Comparison of ENCODE assay signal across 8 cellular contexts in the genomic region with DNA sequence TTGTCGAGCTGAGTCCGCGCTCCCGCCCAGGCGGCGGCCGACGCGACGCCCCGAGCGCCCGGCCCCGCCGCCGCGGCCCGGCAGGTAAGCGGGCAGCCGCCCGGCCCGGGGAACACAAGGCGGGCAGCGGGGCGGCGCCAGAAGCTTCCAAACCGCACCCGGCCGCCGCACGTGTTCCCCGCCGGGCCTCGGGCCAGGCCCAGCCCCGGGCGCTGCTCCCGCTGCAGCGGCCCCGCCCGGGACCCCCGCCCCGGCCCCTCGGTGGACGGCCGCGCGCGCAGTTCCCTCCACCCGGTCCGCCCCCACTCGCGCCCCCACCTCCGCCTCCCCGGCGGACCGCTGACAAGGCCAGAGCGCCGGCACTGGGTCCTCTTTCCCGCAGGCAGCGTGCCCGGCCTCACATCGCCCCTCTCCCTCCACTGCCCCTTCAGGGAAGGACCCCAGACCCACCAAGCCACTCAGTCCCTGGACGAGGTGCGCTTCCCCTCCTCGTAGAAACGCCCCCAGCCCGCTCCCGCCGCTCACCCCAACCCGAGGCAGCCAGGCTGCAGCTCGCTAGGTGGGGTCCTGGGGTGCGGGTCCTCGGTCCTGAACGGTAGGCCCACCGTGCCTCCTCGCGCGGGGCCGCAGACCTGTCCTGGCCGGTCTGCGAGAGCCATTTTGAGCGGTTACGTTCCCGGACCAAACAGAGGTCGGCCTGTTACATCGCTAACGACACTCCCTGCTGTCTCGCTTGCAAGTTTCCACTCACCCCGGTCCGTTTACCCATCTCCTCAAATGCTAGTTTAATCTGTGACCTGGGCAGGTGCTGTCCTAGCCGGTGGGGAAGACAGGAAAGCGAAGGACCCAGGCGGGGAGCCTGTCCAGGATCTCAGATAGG. TPM values are rescaled to one million over a fixed set of nuclear protein-coding genes. Genes with fewer than 3 reads are reported as not detected.
DNase-seq lines count a peak whose midpoint lies in the region; ATAC-seq and TF ChIP-seq lines count a peak whose summit lies in the region.

No MANE protein-coding gene starts in this region.

- H3K4me1 Mint-ChIP-seq in naive thymus-derived CD8-positive, alpha-beta T cell = peaks cover 29 to 54% (median 49%) of the 10 kb centered on the region in 4 donors

- POLR2A ChIA-PET in naive thymus-derived CD8-positive, alpha-beta T cell (lab: Charles Lee) = interaction anchor here (0.6 to 4.2 kb wide), 7 partner anchors 11 to 320 kb away, joined by 3 to 71 read pairs (median 11); a partner anchor contains a TSS

- peak overlapping the region; percentile 65 for H3K4me3 ChIP-seq in cardiac muscle cell
- peak overlapping the region; percentile 89 for H3K4me3 ChIP-seq in epithelial cell of esophagus (ENCODE audit: low read length)

- intact Hi-C loops in Right ventricle myocardium superior (cut with DNase I) = no loop called here

- H3K4me3 Mint-ChIP-seq in naive thymus-derived CD8-positive, alpha-beta T cell = peak overlapping the region; percentile 85 to 93 (median 90)

- peaks cover 10% of the 10 kb centered on the region for H3K4me1 ChIP-seq in cardiac muscle cell (ENCODE audit: low read depth)

- H3K9me3 ChIP-seq in cardiac muscle cell (ENCODE audit: low read depth) = no peaks in the 10 kb centered on the region

- H3K27me3 ChIP-seq in cardiac muscle cell = no peaks in the 10 kb centered on the region

- H3K27me3 Mint-ChIP-seq in naive thymus-derived CD8-positive, alpha-beta T cell = no peaks in the 10 kb centered on the region

- H3K36me3 ChIP-seq in cardiac muscle cell = peaks cover 9% of the 10 kb centered on the region

- ATAC-seq in Right ventricle myocardium superior (ENCODE audit: poor library complexity) (no peak), HG02973 (IDR thresholded peaks at IDR 0.05; ENCODE audit: unreplicated experiment) (peak; percentile 16), HG03135 (IDR thresholded peaks at IDR 0.05; ENCODE audit: unreplicated experiment) (no peak)
- ATAC-seq in naive thymus-derived CD8-positive, alpha-beta T cell = peak in 1 of 2 donors; percentile 19

- no peaks in the 10 kb centered on the region for H3K9me3 Mint-ChIP-seq in naive thymus-derived CD8-positive, alpha-beta T cell

- no peak for TF ChIP-seq CTCF in cardiac muscle cell (IDR thresholded peaks at IDR 0.05; ENCODE audit: low read depth, low read length)
- no peak for TF ChIP-seq CTCF in epithelial cell of esophagus (IDR thresholded peaks at IDR 0.05; ENCODE audit: insufficient read depth, low read depth, low read length, missing control alignments)

- peaks cover 0 to 21% (median 2%) of the 10 kb centered on the region in 3 donors for H3K36me3 Mint-ChIP-seq in naive thymus-derived CD8-positive, alpha-beta T cell

- H3K27ac ChIP-seq in cardiac muscle cell = peak overlapping the region; percentile 36

- DNase-seq in cardiac muscle cell (ENCODE audit: low read depth in 1 of 2, low spot score in 1 of 2) (peak; percentile 29 to 62), Right ventricle myocardium superior (no peak), T-helper 9 cell (peak; percentile 12), epithelial cell of esophagus (ENCODE audit: low read depth) (peak; percentile 29), GF-D8 (lab: John Stamatoyannopoulos, UW) (no peak)
- DNase-seq in naive thymus-derived CD8-positive, alpha-beta T cell = peak in 2 of 10 donors; percentile 13 to 60

- H3K27ac Mint-ChIP-seq in naive thymus-derived CD8-positive, alpha-beta T cell = peak overlapping the region; percentile 48 to 93 (median 84)

RNA-seq across cellular contexts. Expression of a gene that starts 0.5 kb away (rescaled TPM):
- total RNA-seq in cardiac muscle cell (26.0 and 27.3 TPM in 2 replicates), Right ventricle myocardium superior (17.5 TPM)
- polyA plus RNA-seq in cardiac muscle cell = 21.0 and 27.3 TPM in 2 replicates
- total RNA-seq in naive thymus-derived CD8-positive, alpha-beta T cell = 10 to 100 TPM; 33.5 to 36.1 TPM
- polyA plus RNA-seq in naive thymus-derived CD8-positive, alpha-beta T cell = 10 to 100 TPM; 11.2 to 14.9 (median 13.4) TPM

RNA-seq across cellular contexts. Expression of a gene that starts 28.0 kb away (rescaled TPM):
- total RNA-seq in cardiac muscle cell = not detected in 2 replicates
- polyA plus RNA-seq in cardiac muscle cell = not detected in 2 replicates
- total RNA-seq in Right ventricle myocardium superior = 351 TPM
- total RNA-seq in naive thymus-derived CD8-positive, alpha-beta T cell = 10 to 100 TPM; 29.1 to 43.6 TPM
- not detected for polyA plus RNA-seq in naive thymus-derived CD8-positive, alpha-beta T cell

Comparison
In these comparisons a context has a peak if more than half of its experiments do, and no peak if none do; other contexts are left out.
1. DNase-seq: peak in cardiac muscle cell (2 of 2), T-helper 9 cell (single experiment) and epithelial cell of esophagus (single experiment); none in Right ventricle myocardium superior (single experiment) and GF-D8 (single experiment).
2. RNA of a gene that starts 28.0 kb away (total RNA-seq): 351 TPM in Right ventricle myocardium superior (single experiment) and 29.1 to 43.6 TPM in naive thymus-derived CD8-positive, alpha-beta T cell; not detected in cardiac muscle cell; every median in the first group is over 10 times any median in the second.